ENCODE assay signal across 9 cellular contexts in genomic region chr12:124745891-124746570, GRCh38.
A peak's percentile ranks its signal among the peaks of the same experiment; 100 is the strongest.
DNase-seq lines count a peak whose midpoint lies in the region; ATAC-seq, FAIRE-seq and TF ChIP-seq lines count a peak whose summit lies in the region.
"Had no signal": no experiment of that assay in that cellular context is flagged by ENCODE, and none has a peak within 500 bp of the region (broad histone marks: within the 10 kb centered on the region; RNA-seq: fewer than 3 reads in every experiment).

No MANE protein-coding gene starts in this region.

- DNase-seq in A549 (ENCODE audit: low read depth in 1 of 2, low spot score in 1 of 2) (peak; percentile 91 to 95), GM19239 (ENCODE audit: insufficient read length, low spot score) (no peak), NCI-H2196 (lab: John Stamatoyannopoulos, UW; ENCODE audit: unreplicated experiment) (peak; percentile 92), foreskin keratinocyte (peak in 1 of 2 donors; percentile 51), uterus (peak; percentile 95 to 97)
- DNase-seq in activated T-helper 1 cell treated with anti-CD3 and anti-CD28 coated beads, Interleukin-12 subunit alpha, Interleukin-12 subunit beta, Interleukin-2, Interleukin-4 antibody, amounts not matched to agents 30 ng/mL and 10 ng/mL and 1 ng/mL, durations not matched to agents 14 hours and 24 hours and 36 hours (ENCODE audit: low spot score) = no peak
- DNase-seq in central memory CD4-positive, alpha-beta T cell = no peak

- H3K4me3 ChIP-seq in A549 (no peak overlapping the region), uterus (no peak overlapping the region)

- no peaks in the 10 kb centered on the region for H3K9me3 Mint-ChIP-seq in activated T-helper 1 cell treated with anti-CD3 and anti-CD28 coated beads, Interleukin-12 subunit alpha, Interleukin-12 subunit beta, Interleukin-2, Interleukin-4 antibody, amounts not matched to agents 30 ng/mL and 10 ng/mL and 1 ng/mL, durations not matched to agents 14 hours and 24 hours and 36 hours
- no peaks in the 10 kb centered on the region for H3K9me3 Mint-ChIP-seq in nephron
- H3K9me3 Mint-ChIP-seq: central memory CD8-positive, alpha-beta T cell had no signal

- peak; percentile 55 to 75; a peak in 2 of 5 replicates for TF ChIP-seq EP300 in A549 (IDR thresholded peaks at IDR 0.05)

- H3K4me3 Mint-ChIP-seq in activated T-helper 1 cell treated with anti-CD3 and anti-CD28 coated beads, Interleukin-12 subunit alpha, Interleukin-12 subunit beta, Interleukin-2, Interleukin-4 antibody, amounts not matched to agents 30 ng/mL and 10 ng/mL and 1 ng/mL, durations not matched to agents 14 hours and 24 hours and 36 hours = no peak overlapping the region
- H3K4me3 Mint-ChIP-seq in nephron = peak overlapping the region; percentile 28 to 44 (median 36)
- H3K4me3 Mint-ChIP-seq: central memory CD8-positive, alpha-beta T cell had no signal

- 5% methylated on average over 20 of the region's 25 CpGs for WGBS in A549 (ENCODE audit: missing lambda C conversion rate)

- no peak for FAIRE-seq in A549 (lab: Jason Lieb, UNC)
- peak; percentile 77 for FAIRE-seq in GM19239 (lab: Jason Lieb, UNC)

- TF ChIP-seq POLR2A in A549 (IDR thresholded peaks at IDR 0.05; ENCODE audit: low read length) (no peak; the same call in 1 of the 2 replicates), uterus (IDR thresholded peaks at IDR 0.05) (peak in 1 of 2 donors; percentile 45)

- H3K27ac ChIP-seq in A549 (peak overlapping the region; percentile 79 to 89), foreskin keratinocyte (no peak overlapping the region), uterus (peak overlapping the region; percentile 92)

- POLR2A ChIA-PET in A549 (lab: Yijun Ruan, JAX) = interaction anchor here (0.8 to 1.7 kb wide), 3 partner anchors 14 to 16 kb away, joined by 3 to 4 read pairs (median 4); no protein-coding TSS in a partner anchor

- no peaks in the 10 kb centered on the region for H3K36me3 Mint-ChIP-seq in activated T-helper 1 cell treated with anti-CD3 and anti-CD28 coated beads, Interleukin-12 subunit alpha, Interleukin-12 subunit beta, Interleukin-2, Interleukin-4 antibody, amounts not matched to agents 30 ng/mL and 10 ng/mL and 1 ng/mL, durations not matched to agents 14 hours and 24 hours and 36 hours (ENCODE audit: low read depth)
- H3K36me3 Mint-ChIP-seq in nephron (ENCODE audit: low read depth) = no peaks in the 10 kb centered on the region

- H3K36me3 ChIP-seq in uterus = no peaks in the 10 kb centered on the region

- no peak; the same call in 2 of the 3 replicates for TF ChIP-seq CTCF in A549 (IDR thresholded peaks at IDR 0.05)
- no peak for TF ChIP-seq CTCF in foreskin keratinocyte (conservative IDR thresholded peaks at IDR 0.05)
- TF ChIP-seq CTCF in nephron (IDR thresholded peaks at IDR 0.05; ENCODE audit: unreplicated experiment in 3 of 3) = no peak
- no peak for TF ChIP-seq CTCF in uterus (IDR thresholded peaks at IDR 0.05)

- intact Hi-C loops in activated T-helper 1 cell treated with anti-CD3 and anti-CD28 coated beads, Interleukin-12 subunit alpha, Interleukin-12 subunit beta, Interleukin-2, Interleukin-4 antibody, amounts not matched to agents 30 ng/mL and 10 ng/mL and 1 ng/mL, durations not matched to agents 14 hours and 24 hours and 36 hours (cut with micrococcal nuclease) = no loop called here
- intact Hi-C loops in uterus (cut with DNase I; ENCODE audit: low total_unique reads) = no loop called here

- ATAC-seq in A549 (peak; percentile 77 to 87), foreskin keratinocyte (peak; percentile 52)

- H3K27me3 Mint-ChIP-seq in activated T-helper 1 cell treated with anti-CD3 and anti-CD28 coated beads, Interleukin-12 subunit alpha, Interleukin-12 subunit beta, Interleukin-2, Interleukin-4 antibody, amounts not matched to agents 30 ng/mL and 10 ng/mL and 1 ng/mL, durations not matched to agents 14 hours and 24 hours and 36 hours (ENCODE audit: insufficient read depth) = peaks cover 13% of the 10 kb centered on the region
- peaks cover 9% of the 10 kb centered on the region for H3K27me3 Mint-ChIP-seq in nephron (ENCODE audit: low read depth)

- peak overlapping the region; percentile 69 for H3K4me2 ChIP-seq in A549

- H3K9me3 ChIP-seq in A549 (no peaks in the 10 kb centered on the region), uterus (no peaks in the 10 kb centered on the region)

- CTCF ChIA-PET in A549 (lab: Yijun Ruan, JAX) = interaction anchor here (0.8 to 2.1 kb wide), 9 partner anchors 13 to 425 kb away, joined by 3 to 5 read pairs (median 3); no protein-coding TSS in a partner anchor

- H3K27me3 ChIP-seq in foreskin keratinocyte (no peaks in the 10 kb centered on the region), uterus (no peaks in the 10 kb centered on the region)

- H3K27ac Mint-ChIP-seq in activated T-helper 1 cell treated with anti-CD3 and anti-CD28 coated beads, Interleukin-12 subunit alpha, Interleukin-12 subunit beta, Interleukin-2, Interleukin-4 antibody, amounts not matched to agents 30 ng/mL and 10 ng/mL and 1 ng/mL, durations not matched to agents 14 hours and 24 hours and 36 hours = peak overlapping the region; percentile 48
- H3K27ac Mint-ChIP-seq in nephron = peak overlapping the region; percentile 95 to 97 (median 97)

- peaks cover 66% of the 10 kb centered on the region for H3K4me1 ChIP-seq in A549
- peaks cover 5% of the 10 kb centered on the region for H3K4me1 ChIP-seq in foreskin keratinocyte
- peaks cover 11 to 14% of the 10 kb centered on the region in 2 donors for H3K4me1 ChIP-seq in uterus

- peaks cover 12% of the 10 kb centered on the region for H3K4me1 Mint-ChIP-seq in activated T-helper 1 cell treated with anti-CD3 and anti-CD28 coated beads, Interleukin-12 subunit alpha, Interleukin-12 subunit beta, Interleukin-2, Interleukin-4 antibody, amounts not matched to agents 30 ng/mL and 10 ng/mL and 1 ng/mL, durations not matched to agents 14 hours and 24 hours and 36 hours (ENCODE audit: low read depth)
- peaks cover 67% of the 10 kb centered on the region for H3K4me1 Mint-ChIP-seq in nephron
- H3K4me1 Mint-ChIP-seq: central memory CD8-positive, alpha-beta T cell had no signal

- peak in 1 of 2 experiments; percentile 58; a peak in 4 of 5 replicates for TF ChIP-seq RAD21 in A549 (conservative IDR thresholded peaks at IDR 0.05 in 1 of 2, IDR thresholded peaks at IDR 0.05 in 1 of 2)

TF ChIP-seq in A549, 52 proteins besides CTCF, POLR2A, EP300 and RAD21:
- TF ChIP-seq CHD2 (IDR thresholded peaks at IDR 0.05; ENCODE audit: low read length, partially characterized antibody) (peak; percentile 68), BHLHE40 (IDR thresholded peaks at IDR 0.05; ENCODE audit: low read depth, low read length) (no peak), JUNB (IDR thresholded peaks at IDR 0.05) (peak; percentile 46; the same call in 1 of the 2 replicates), USF2 (IDR thresholded peaks at IDR 0.05) (peak; percentile 91), BCL3 (IDR thresholded peaks at IDR 0.05) (peak; percentile 56; the same call in 1 of the 3 replicates), ZFP36 (IDR thresholded peaks at IDR 0.05; ENCODE audit: borderline replicate concordance, partially characterized antibody) (peak; percentile 98), ZC3H11A (IDR thresholded peaks at IDR 0.05) (no peak), SREBF2 (IDR thresholded peaks at IDR 0.05) (no peak), JUN (IDR thresholded peaks at IDR 0.05) (peak; percentile 70 to 75; a peak in 4 of 5 replicates), TP53 (CRISPR knock-in tag; IDR thresholded peaks at IDR 0.05) (0 out of 2 replicates have a peak, but pooled peaks have one; percentile 22), HDAC2 (IDR thresholded peaks at IDR 0.05) (peak; percentile 91; the same call in 1 of the 2 replicates), CHD4 (IDR thresholded peaks at IDR 0.05; ENCODE audit: borderline replicate concordance) (peak; percentile 94), PHF8 (IDR thresholded peaks at IDR 0.05; ENCODE audit: borderline replicate concordance, low read depth) (no peak), HOXB5 (CRISPR knock-in tag; IDR thresholded peaks at IDR 0.05) (0 out of 2 replicates have a peak, but pooled peaks have one; percentile 41), SMC3 (IDR thresholded peaks at IDR 0.05) (peak; percentile 41), RFX5 (IDR thresholded peaks at IDR 0.05) (no peak), GATA3 (IDR thresholded peaks at IDR 0.05; ENCODE audit: borderline replicate concordance) (peak; percentile 63), MAX (IDR thresholded peaks at IDR 0.05) (peak; percentile 81; the same call in 1 of the 2 replicates), FOSL2 (IDR thresholded peaks at IDR 0.05) (no peak), FOSL2 (CRISPR knock-in tag; IDR thresholded peaks at IDR 0.05) (peak; percentile 47), KDM1A (IDR thresholded peaks at IDR 0.05; ENCODE audit: low read depth) (peak; percentile 97)

Comparison
In these comparisons a context has a peak if more than half of its experiments do, and no peak if none do; other contexts are left out.
1. DNase-seq: peak in A549 (2 of 2), NCI-H2196 (single experiment) and uterus (2 of 2); none in GM19239 (single experiment), activated T-helper 1 cell treated with anti-CD3 and anti-CD28 coated beads, Interleukin-12 subunit alpha, Interleukin-12 subunit beta, Interleukin-2, Interleukin-4 antibody, amounts not matched to agents 30 ng/mL and 10 ng/mL and 1 ng/mL, durations not matched to agents 14 hours and 24 hours and 36 hours (single experiment) and central memory CD4-positive, alpha-beta T cell (single experiment).